Comparison of ENCODE assay signal across 8 cellular contexts in genomic region chr1:202998836-202999750, GRCh38. TPM values are rescaled to one million over a fixed set of nuclear protein-coding genes. Genes with fewer than 3 reads are reported as not detected.
A peak's percentile ranks its signal among the peaks of the same experiment; 100 is the strongest.
DNase-seq lines count a peak whose midpoint lies in the region; ATAC-seq and TF ChIP-seq lines count a peak whose summit lies in the region.

No MANE protein-coding gene starts in this region.

- no peak for ATAC-seq in GM19328 (IDR thresholded peaks at IDR 0.05; ENCODE audit: unreplicated experiment)

- no peak overlapping the region for H3K4me3 ChIP-seq in LNCaP clone FGC (ENCODE audit: low read depth, low read length)
- H3K4me3 ChIP-seq in left ventricle myocardium inferior, result no peak overlapping the region

- H3K36me3 ChIP-seq in left ventricle myocardium inferior, result no peaks in the 10 kb centered on the region

- peaks cover 23% of the 10 kb centered on the region for H3K27me3 ChIP-seq in left ventricle myocardium inferior (ENCODE audit: low read depth)

- no peak overlapping the region for H3K27ac ChIP-seq in left ventricle myocardium inferior (replicated peaks)

- intact Hi-C loops in left ventricle myocardium inferior (cut with micrococcal nuclease), result no loop called here

- H3K9me3 ChIP-seq in left ventricle myocardium inferior (replicated peaks), result no peaks in the 10 kb centered on the region

- DNase-seq in Daoy (ENCODE audit: low read depth) (peak; percentile 50), LNCaP clone FGC (ENCODE audit: low read depth) (no peak), SKM-1 treated with dmso at 0.1 percent for 144 hours (lab: John Stamatoyannopoulos, UW; ENCODE audit: unreplicated experiment) (peak; percentile 64), left ventricle myocardium inferior (no peak), smooth muscle cell of the brain vasculature (ENCODE audit: low read depth, low spot score) (peak; percentile 28)
- DNase-seq in activated naive CD4-positive, alpha-beta T cell treated with anti-CD3 and anti-CD28 coated beads, Interleukin-2, amount 50 U/mL, for 16 hours, result peak; percentile 62
- no peak for DNase-seq in NK-92 treated with Interleukin-12 subunit alpha and Interleukin-12 subunit beta, amount 100 ng/mL, for 24 hours (lab: John Stamatoyannopoulos, UW)

- H3K4me1 ChIP-seq in left ventricle myocardium inferior, result peaks cover 4% of the 10 kb centered on the region

- TF ChIP-seq CTCF in LNCaP clone FGC (IDR thresholded peaks at IDR 0.05; ENCODE audit: control insufficient read depth, extremely low read depth, insufficient read depth) (peak; percentile 74), left ventricle myocardium inferior (IDR thresholded peaks at IDR 0.05; ENCODE audit: borderline replicate concordance) (peak; percentile 86)

RNA-seq across cellular contexts. Expression of gene TMEM183A, which starts 8.1 kb away (rescaled TPM):
- 94.8 and 121 TPM in 2 replicates for total RNA-seq in Daoy (2014; rRNA removed; shearing (Covaris generic))
- 21.8 TPM for total RNA-seq in left ventricle myocardium inferior

RNA-seq across cellular contexts. Expression of gene PPFIA4, which starts 27.2 kb away (rescaled TPM):
- 0.11 TPM in 1 of 2 replicates, not detected in the other for total RNA-seq in Daoy (2014; rRNA removed; shearing (Covaris generic))
- 24.8 TPM for total RNA-seq in left ventricle myocardium inferior

RNA-seq across cellular contexts. Expression of gene CYB5R1, which starts 32.0 kb away (rescaled TPM):
- 21.6 and 30.0 TPM in 2 replicates for total RNA-seq in Daoy (2014; rRNA removed; shearing (Covaris generic))
- 174 TPM for total RNA-seq in left ventricle myocardium inferior

RNA-seq across cellular contexts. Expression of gene ADIPOR1, which starts 41.0 kb away (rescaled TPM):
- 86.9 and 114 TPM in 2 replicates for total RNA-seq in Daoy (2014; rRNA removed; shearing (Covaris generic))
- total RNA-seq in left ventricle myocardium inferior, result 87.0 TPM

Comparison
In these comparisons a context has a peak if more than half of its experiments do, and no peak if none do; other contexts are left out.
1. DNase-seq: peak in Daoy (single experiment), SKM-1 treated with dmso at 0.1 percent for 144 hours (single experiment), activated naive CD4-positive, alpha-beta T cell treated with anti-CD3 and anti-CD28 coated beads, Interleukin-2, amount 50 U/mL, for 16 hours (single experiment) and smooth muscle cell of the brain vasculature (single experiment); none in LNCaP clone FGC (single experiment), left ventricle myocardium inferior (single experiment) and NK-92 treated with Interleukin-12 subunit alpha and Interleukin-12 subunit beta, amount 100 ng/mL, for 24 hours (single experiment).
2. RNA of gene PPFIA4, which starts 27.2 kb away (total RNA-seq): 24.8 TPM in left ventricle myocardium inferior (single experiment); 0.11 TPM in Daoy; every median in the first group is over 10 times any median in the second.